Comparison of ENCODE assay signal across 9 cellular contexts in the genomic region with DNA sequence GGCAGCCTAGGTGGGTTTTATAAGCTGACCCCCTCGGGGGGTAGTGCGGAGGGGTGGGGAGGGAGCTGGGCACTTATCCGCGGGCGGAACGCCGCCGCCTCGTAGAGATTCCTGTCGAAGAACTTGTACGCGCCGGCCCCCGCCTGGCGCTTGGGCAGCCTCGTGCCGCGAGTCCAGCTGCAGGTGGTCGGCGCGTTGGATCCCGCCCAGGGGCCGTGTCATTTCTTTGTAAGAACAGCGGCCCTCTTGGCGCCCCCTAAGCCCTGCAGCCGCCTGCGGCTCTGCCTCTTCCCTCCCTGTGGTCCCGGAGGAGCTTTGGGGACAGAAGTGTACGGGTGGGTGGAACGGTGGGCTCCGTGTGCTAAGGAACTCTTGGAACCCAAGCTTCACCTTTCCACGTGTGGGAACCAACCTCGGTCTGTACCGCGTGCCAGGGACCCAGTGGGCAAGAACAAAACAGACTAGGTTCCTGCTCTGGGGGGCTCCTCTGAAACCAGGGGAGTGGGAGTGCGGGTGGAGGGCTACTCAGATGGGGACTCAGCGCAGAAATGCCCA. TPM values are rescaled to one million over a fixed set of nuclear protein-coding genes. Genes with fewer than 3 reads are reported as not detected.
A peak's percentile ranks its signal among the peaks of the same experiment; 100 is the strongest.
DNase-seq lines count a peak whose midpoint lies in the region; ATAC-seq lines count a peak whose summit lies in the region.
"Had no signal": no experiment of that assay in that cellular context is flagged by ENCODE, and none has a peak within 500 bp of the region (broad histone marks: within the 10 kb centered on the region; RNA-seq: fewer than 3 reads in every experiment).

No MANE protein-coding gene starts in this region.

- H3K27me3 Mint-ChIP-seq in activated CD8-positive, alpha-beta T cell treated with anti-CD3 and anti-CD28 coated beads, Interleukin-2, amount 10 ng/mL, durations not matched to agents 7 days and 5 days (ENCODE audit: low read depth) = peaks cover 13% of the 10 kb centered on the region

- H3K9me3 ChIP-seq in HAP-1 = no peaks in the 10 kb centered on the region

- peaks cover 14% of the 10 kb centered on the region for H3K4me1 Mint-ChIP-seq in activated CD8-positive, alpha-beta T cell treated with anti-CD3 and anti-CD28 coated beads, Interleukin-2, amount 10 ng/mL, durations not matched to agents 7 days and 5 days (ENCODE audit: low read depth)

- H3K36me3 Mint-ChIP-seq in activated CD8-positive, alpha-beta T cell treated with anti-CD3 and anti-CD28 coated beads, Interleukin-2, amount 10 ng/mL, durations not matched to agents 7 days and 5 days (ENCODE audit: low read depth) = no peaks in the 10 kb centered on the region

- in situ Hi-C loops in HAP-1 (cut with MboI; ENCODE audit: low sequenced_read_pairs) = loop anchor here (5.0 to 25.0 kb wide), 3 partner anchors 204 to 374 kb away; a partner anchor contains a TSS

- H3K4me1 ChIP-seq in HAP-1 = peaks cover 16% of the 10 kb centered on the region

- H3K27ac Mint-ChIP-seq in activated CD8-positive, alpha-beta T cell treated with anti-CD3 and anti-CD28 coated beads, Interleukin-2, amount 10 ng/mL, durations not matched to agents 7 days and 5 days = no peak overlapping the region
- H3K27ac Mint-ChIP-seq: dendritic cell treated with granulocyte-macrophage colony-stimulating factor and Interleukin-4, amounts not matched to agents 40 ng/mL and 50 ng/mL, for 4 days had no signal

- intact Hi-C loops in left ventricle myocardium superior (cut with micrococcal nuclease) = loop anchor here (5.0 kb wide), 1 partner anchor 204 kb away; no protein-coding TSS in a partner anchor
- intact Hi-C loops in sciatic nerve (cut with DNase I) = no loop called here

- H3K27me3 ChIP-seq in HAP-1 (ENCODE audit: low read depth) = no peaks in the 10 kb centered on the region

- H3K4me3 ChIP-seq in HAP-1 = peak overlapping the region; percentile 42

- no peaks in the 10 kb centered on the region for H3K9me3 Mint-ChIP-seq in activated CD8-positive, alpha-beta T cell treated with anti-CD3 and anti-CD28 coated beads, Interleukin-2, amount 10 ng/mL, durations not matched to agents 7 days and 5 days (ENCODE audit: insufficient read depth)
- H3K9me3 Mint-ChIP-seq: dendritic cell treated with granulocyte-macrophage colony-stimulating factor and Interleukin-4, amounts not matched to agents 40 ng/mL and 50 ng/mL, for 4 days had no signal

- ATAC-seq in activated CD8-positive, alpha-beta T cell treated with anti-CD3 and anti-CD28 coated beads, Interleukin-2, amount 10 ng/mL, durations not matched to agents 7 days and 5 days = no peak
- no peak for ATAC-seq in left ventricle myocardium superior
- ATAC-seq in sciatic nerve = no peak
- ATAC-seq in HG03159 (IDR thresholded peaks at IDR 0.05; ENCODE audit: unreplicated experiment) = no peak
- ATAC-seq in GM18867 (IDR thresholded peaks at IDR 0.05; ENCODE audit: unreplicated experiment) = no peak

- DNase-seq in HAP-1 (ENCODE audit: low spot score in 2 of 2) = peak; percentile 25 to 55
- DNase-seq in activated CD8-positive, alpha-beta T cell treated with anti-CD3 and anti-CD28 coated beads, Interleukin-2, amount 10 ng/mL, durations not matched to agents 7 days and 5 days = no peak
- peak; percentile 58 for DNase-seq in left ventricle myocardium superior
- peak; percentile 65 for DNase-seq in sciatic nerve (ENCODE audit: low spot score)
- DNase-seq in NCI-H2107 (lab: John Stamatoyannopoulos, UW) = no peak
- no peak for DNase-seq in SIG-M5 (lab: John Stamatoyannopoulos, UW)

- CTCF ChIA-PET in activated CD8-positive, alpha-beta T cell treated with anti-CD3 and anti-CD28 coated beads, Interleukin-2, amount 10 ng/mL, durations not matched to agents 7 days and 5 days (lab: Charles Lee) = interaction anchor here (1.1 kb wide), 1 partner anchor 10 kb away, joined by 3 read pairs; no protein-coding TSS in a partner anchor

- no peaks in the 10 kb centered on the region for H3K36me3 ChIP-seq in HAP-1 (replicated peaks)

- H3K4me3 Mint-ChIP-seq in activated CD8-positive, alpha-beta T cell treated with anti-CD3 and anti-CD28 coated beads, Interleukin-2, amount 10 ng/mL, durations not matched to agents 7 days and 5 days = peak overlapping the region; percentile 46
- H3K4me3 Mint-ChIP-seq: dendritic cell treated with granulocyte-macrophage colony-stimulating factor and Interleukin-4, amounts not matched to agents 40 ng/mL and 50 ng/mL, for 4 days had no signal

- POLR2A ChIA-PET in activated CD8-positive, alpha-beta T cell treated with anti-CD3 and anti-CD28 coated beads, Interleukin-2, amount 10 ng/mL, durations not matched to agents 7 days and 5 days (lab: Charles Lee) = no interaction called here

RNA-seq across cellular contexts. Expression of a gene that starts 1.2 kb away (rescaled TPM):
- 1 to 10 TPM; 4.4 to 5.7 TPM for total RNA-seq in activated CD8-positive, alpha-beta T cell treated with anti-CD3 and anti-CD28 coated beads, Interleukin-2, amount 10 ng/mL, durations not matched to agents 7 days and 5 days
- total RNA-seq in left ventricle myocardium superior (177 TPM), sciatic nerve (85.4 TPM)

Comparison
In these comparisons a context has a peak if more than half of its experiments do, and no peak if none do; other contexts are left out.
1. DNase-seq: peak in HAP-1 (2 of 2), left ventricle myocardium superior (single experiment) and sciatic nerve (single experiment); none in activated CD8-positive, alpha-beta T cell treated with anti-CD3 and anti-CD28 coated beads, Interleukin-2, amount 10 ng/mL, durations not matched to agents 7 days and 5 days (single experiment), NCI-H2107 (single experiment) and SIG-M5 (single experiment).
2. RNA of a gene that starts 1.2 kb away (total RNA-seq): 177 TPM in left ventricle myocardium superior (single experiment) and 85.4 TPM in sciatic nerve (single experiment); 4.4 to 5.7 TPM in activated CD8-positive, alpha-beta T cell treated with anti-CD3 and anti-CD28 coated beads, Interleukin-2, amount 10 ng/mL, durations not matched to agents 7 days and 5 days; every median in the first group is over 10 times any median in the second.